8 cellular contexts compared by ENCODE assay signal in genomic region chr7:76358478-76359110, GRCh38. TPM values are rescaled to one million over a fixed set of nuclear protein-coding genes. Genes with fewer than 3 reads are reported as not detected.
A peak's percentile ranks its signal among the peaks of the same experiment; 100 is the strongest.
DNase-seq lines count a peak whose midpoint lies in the region; TF ChIP-seq lines count a peak whose summit lies in the region.

TSS of gene YWHAG (minus strand) at chr7:76358991. CDS start at chr7:76358808, 183 bp downstream.

- no peaks in the 10 kb centered on the region for H3K27me3 Mint-ChIP-seq in activated naive CD8-positive, alpha-beta T cell
- peaks cover 17% of the 10 kb centered on the region for H3K27me3 Mint-ChIP-seq in glutamatergic neuron (ENCODE audit: unreplicated experiment)

- intact Hi-C loops in ovary (cut with DNase I), result loop anchor here in 3 of 4 donors (2.0 to 10.0 kb wide), 4 partner anchors 36 to 56 kb away; no protein-coding TSS in a partner anchor
- intact Hi-C loops in thyroid gland (cut with DNase I), result loop anchor here (5.0 kb wide), 1 partner anchor 41 kb away; no protein-coding TSS in a partner anchor

- H3K4me1 Mint-ChIP-seq in activated naive CD8-positive, alpha-beta T cell (ENCODE audit: low read depth), result peaks cover 38% of the 10 kb centered on the region
- H3K4me1 Mint-ChIP-seq in glutamatergic neuron (ENCODE audit: low read depth, unreplicated experiment), result peaks cover 18% of the 10 kb centered on the region

- TF ChIP-seq CTCF in glutamatergic neuron (IDR thresholded peaks at IDR 0.05; ENCODE audit: partially characterized antibody, unreplicated experiment) (no peak), ovary (IDR thresholded peaks at IDR 0.05) (peak in 1 of 3 donors; percentile 34), thyroid gland (IDR thresholded peaks at IDR 0.05) (no peak)

- H3K4me3 Mint-ChIP-seq in activated naive CD8-positive, alpha-beta T cell, result peak within 1 kb of the TSS; percentile 94
- peak within 1 kb of the TSS; percentile 98 for H3K4me3 Mint-ChIP-seq in glutamatergic neuron (ENCODE audit: unreplicated experiment)

- 0 to 1% (median 0%) methylated on average over 37 to 80 of the region's 80 CpGs for WGBS in ovary, 3 donors
- 0 to 2% methylated on average over 17 to 19 of the region's 80 CpGs for WGBS in thyroid gland, 2 donors

- TF ChIP-seq EP300 in ovary (IDR thresholded peaks at IDR 0.05), result no peak

- H3K4me1 ChIP-seq in ovary (ENCODE audit: insufficient read depth), result peaks cover 9% of the 10 kb centered on the region
- peaks cover 19 to 29% of the 10 kb centered on the region in 2 donors for H3K4me1 ChIP-seq in thyroid gland

- H3K9me3 ChIP-seq in ovary (no peaks in the 10 kb centered on the region), thyroid gland (no peaks in the 10 kb centered on the region)

- H3K27me3 ChIP-seq in ovary, result no peaks in the 10 kb centered on the region
- H3K27me3 ChIP-seq in thyroid gland, result no peaks in the 10 kb centered on the region

- H3K27ac ChIP-seq in ovary (peak within 1 kb of the TSS; percentile 95 to 97), thyroid gland (peak within 1 kb of the TSS; percentile 99)

- H3K36me3 Mint-ChIP-seq in activated naive CD8-positive, alpha-beta T cell, result peaks cover 20% of the 10 kb centered on the region
- peaks cover 10% of the 10 kb centered on the region for H3K36me3 Mint-ChIP-seq in glutamatergic neuron (ENCODE audit: unreplicated experiment)

- DNase-seq in GM03348 (ENCODE audit: low spot score) (peak; percentile 95), GOT3 (lab: John Stamatoyannopoulos, UW) (peak; percentile 93), LHCN-M2 (ENCODE audit: low read depth) (peak; percentile 89), SK-N-DZ (ENCODE audit: low spot score) (peak; percentile 86), glutamatergic neuron (peak; percentile 91), ovary (peak; percentile 88 to 95 (median 92)), thyroid gland (peak; percentile 85 to 86)

- H3K4me3 ChIP-seq in ovary (peak within 1 kb of the TSS; percentile 99), thyroid gland (replicated peaks in 1 of 3) (peak within 1 kb of the TSS; percentile 75 to 97 (median 89))

- H3K9me3 Mint-ChIP-seq in activated naive CD8-positive, alpha-beta T cell (ENCODE audit: low read depth), result no peaks in the 10 kb centered on the region
- peaks cover 22% of the 10 kb centered on the region for H3K9me3 Mint-ChIP-seq in glutamatergic neuron (ENCODE audit: unreplicated experiment)

- TF ChIP-seq POLR2A in ovary (IDR thresholded peaks at IDR 0.05) (peak; percentile 99), thyroid gland (IDR thresholded peaks at IDR 0.05) (peak; percentile 98)

- H3K36me3 ChIP-seq in ovary (no peaks in the 10 kb centered on the region), thyroid gland (no peaks in the 10 kb centered on the region)

- H3K27ac Mint-ChIP-seq in activated naive CD8-positive, alpha-beta T cell, result peak within 1 kb of the TSS; percentile 98
- H3K27ac Mint-ChIP-seq in glutamatergic neuron (ENCODE audit: unreplicated experiment), result peak within 1 kb of the TSS; percentile 100

RNA-seq across cellular contexts. Expression of gene YWHAG, which starts in this region (rescaled TPM):
- total RNA-seq in LHCN-M2 (2014; rRNA removed) (130 and 167 TPM in 2 replicates), glutamatergic neuron (ENCODE audit: unreplicated experiment) (650 TPM), ovary (100 to 1,000 TPM in 3 of 7 donors, 10 to 100 TPM in 4; 32.0 to 107 (median 99.2) TPM), thyroid gland (10 to 100 TPM; 37.4 to 43.4 (median 41.4) TPM)
- polyA plus RNA-seq in LHCN-M2 (2012), result 152 TPM
- 101 and 114 TPM in 2 replicates for polyA plus RNA-seq in SK-N-DZ (2014; cell fraction: cytosol; rRNA removed)
- 49.4 and 50.9 TPM in 2 replicates for polyA plus RNA-seq in SK-N-DZ (2014; cell fraction: nucleus; rRNA removed)
- polyA plus RNA-seq in ovary, result 100 to 1,000 TPM in 1 of 2 donors, 10 to 100 TPM in 1; 40.2 to 121 TPM

Comparison
In these comparisons a context has a peak if more than half of its experiments do, and no peak if none do; other contexts are left out.
1. Peak in every context shown above with its lines: DNase-seq, H3K4me3 ChIP-seq and H3K27ac ChIP-seq.